In the genomic region with DNA sequence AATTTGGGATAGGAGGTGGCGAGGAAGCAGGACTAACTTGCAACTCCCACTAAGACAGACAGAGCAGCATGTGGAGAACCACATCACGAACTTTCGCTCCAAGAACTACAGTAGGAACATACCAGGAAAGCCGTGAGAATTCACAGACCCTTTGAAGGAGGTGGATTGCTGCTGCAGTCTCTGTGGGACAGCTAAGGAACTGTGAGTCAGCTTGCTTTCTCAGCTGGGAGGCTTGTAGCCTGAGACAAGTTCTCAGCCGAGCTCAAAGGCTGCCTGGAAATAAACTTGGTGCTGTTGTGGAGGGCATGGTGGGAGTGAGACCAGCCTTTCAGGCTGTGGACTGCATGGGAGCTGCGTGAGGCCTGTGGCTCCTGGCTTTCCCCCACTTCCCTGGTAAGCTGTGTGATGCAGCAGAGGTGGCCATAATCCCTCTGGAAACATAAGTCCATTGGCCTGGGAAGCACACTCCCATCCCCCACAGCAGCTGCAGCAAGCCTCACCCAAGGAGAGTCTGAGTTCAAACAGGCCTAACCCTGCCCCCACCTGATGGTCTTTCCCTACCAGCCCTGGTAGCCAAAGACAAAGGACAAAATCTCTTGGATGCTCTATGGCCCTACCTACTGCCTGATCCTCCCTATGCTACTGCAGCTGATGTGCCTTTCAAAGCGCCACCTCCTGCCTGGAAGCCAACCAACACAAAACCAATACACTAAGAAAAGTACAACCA, we compare ENCODE assay signal across 17 cellular contexts.
DNase-seq lines count a peak whose midpoint lies in the region; TF ChIP-seq lines count a peak whose summit lies in the region.
"Had no signal": no experiment of that assay in that cellular context is flagged by ENCODE, and none has a peak within 500 bp of the region (broad histone marks: within the 10 kb centered on the region; RNA-seq: fewer than 3 reads in every experiment).

No MANE protein-coding gene starts in this region.

- peak overlapping the region; percentile 91 for H3K27ac Mint-ChIP-seq in chondrocyte (ENCODE audit: unreplicated experiment)
- H3K27ac Mint-ChIP-seq: activated CD8-positive, alpha-beta memory T cell treated with anti-CD3 and anti-CD28 coated beads, Interleukin-2, amount 10 ng/mL, durations not matched to agents 7 days and 5 days; activated naive CD4-positive, alpha-beta T cell treated with anti-CD3 and anti-CD28 coated beads, Interleukin-2, amount 50 U/mL, for 72 hours; B cell; IgD-negative memory B cell had no signal

- H3K9me3 ChIP-seq in HUES64 (ENCODE audit: insufficient read depth, low read depth, low read length), result peaks cover 6% of the 10 kb centered on the region; the same call in 1 of the 2 replicates

- H4K5ac ChIP-seq in mesendoderm (ENCODE audit: low read length), result peak overlapping the region; percentile 99

- no peak overlapping the region for H2BK15ac ChIP-seq in mesendoderm (replicated peaks; ENCODE audit: low read depth)

- H3K18ac ChIP-seq in mesendoderm (ENCODE audit: low read length), result peak overlapping the region; percentile 20

- no peak overlapping the region for H3K9ac ChIP-seq in HUES64 (ENCODE audit: low read depth, low read length)
- H3K9ac ChIP-seq in mesendoderm (ENCODE audit: low read length), result peak overlapping the region; percentile 27

- peaks cover 19% of the 10 kb centered on the region for H3K4me1 Mint-ChIP-seq in chondrocyte (ENCODE audit: low read depth)
- H3K4me1 Mint-ChIP-seq: activated CD8-positive, alpha-beta memory T cell treated with anti-CD3 and anti-CD28 coated beads, Interleukin-2, amount 10 ng/mL, durations not matched to agents 7 days and 5 days; B cell had no signal

- H3K4ac ChIP-seq in mesendoderm (ENCODE audit: low read depth, low read length), result no peak overlapping the region

- H2BK120ac ChIP-seq in mesendoderm (ENCODE audit: low read depth, low read length), result no peak overlapping the region

- DNase-seq in AG09309 (ENCODE audit: low read depth) (peak; percentile 49), chondrocyte (ENCODE audit: low spot score) (no peak), mesendoderm (peak; percentile 83), D341Med (ENCODE audit: low spot score) (no peak)
- DNase-seq in activated CD4-positive, alpha-beta T cell treated with anti-CD3 and anti-CD28 coated beads for 4 hours, result no peak
- no peak for DNase-seq in activated T-cell treated with anti-CD3 and anti-CD28 coated beads, Interleukin-2, amount 50 U/mL, for 1 hour
- no peak for DNase-seq in stimulated activated CD4-positive, alpha-beta T cell treated with anti-CD3 and anti-CD28 coated beads, Interleukin-4, amount 100 ng/mL, for 1 hour
- DNase-seq: activated CD8-positive, alpha-beta memory T cell treated with anti-CD3 and anti-CD28 coated beads, Interleukin-2, amount 10 ng/mL, durations not matched to agents 7 days and 5 days; NCI-H146; NCI-H510A; stimulated activated CD4-positive, alpha-beta T cell treated with anti-CD3 and anti-CD28 coated beads, Interleukin-2, amount 100 ng/mL, for 48 hours; stimulated activated naive CD4-positive, alpha-beta T cell had no signal

- H2BK5ac ChIP-seq in mesendoderm (ENCODE audit: low read length), result peak overlapping the region; percentile 73

- H3K27me3 ChIP-seq in HUES64 (ENCODE audit: insufficient read depth, low read length) (no peaks in the 10 kb centered on the region), mesendoderm (ENCODE audit: insufficient read depth, low read length, poor library complexity) (no peaks in the 10 kb centered on the region)

- peaks cover 6% of the 10 kb centered on the region for H3K36me3 Mint-ChIP-seq in chondrocyte (ENCODE audit: low read depth)
- H3K36me3 Mint-ChIP-seq: IgD-negative memory B cell had no signal

- H3K4me1 ChIP-seq in HUES64 (ENCODE audit: insufficient read depth, low read length) (peaks cover 5% of the 10 kb centered on the region; the same call in 1 of the 2 replicates), mesendoderm (ENCODE audit: control insufficient read depth, low read depth, low read length) (peaks cover 3% of the 10 kb centered on the region)

- H3K27ac ChIP-seq in HUES64 (ENCODE audit: low read depth, low read length) (peak overlapping the region; percentile 34; the same call in 1 of the 2 replicates), mesendoderm (ENCODE audit: low read depth, low read length) (peak overlapping the region; percentile 67)
- H3K27ac ChIP-seq: RWPE1 had no signal

- no peak overlapping the region for H3K23ac ChIP-seq in mesendoderm (ENCODE audit: low read length)

- no peak for TF ChIP-seq CTCF in AG09309 (IDR thresholded peaks at IDR 0.05; ENCODE audit: control insufficient read depth, insufficient read depth, low read depth, low read length, missing control alignments)
- TF ChIP-seq CTCF in chondrocyte (IDR thresholded peaks at IDR 0.05), result no peak

- H3K79me1 ChIP-seq in mesendoderm (ENCODE audit: low read length), result no peaks in the 10 kb centered on the region

- no peaks in the 10 kb centered on the region for H3K36me3 ChIP-seq in HUES64 (ENCODE audit: insufficient read depth, low read length)
- no peaks in the 10 kb centered on the region for H3K36me3 ChIP-seq in mesendoderm (ENCODE audit: control insufficient read depth, insufficient read depth, low read length)

- H4K8ac ChIP-seq in mesendoderm (ENCODE audit: low read depth, low read length), result no peak overlapping the region

- no peak overlapping the region for H3K4me3 Mint-ChIP-seq in chondrocyte (ENCODE audit: unreplicated experiment)
- H3K4me3 Mint-ChIP-seq: activated CD8-positive, alpha-beta memory T cell treated with anti-CD3 and anti-CD28 coated beads, Interleukin-2, amount 10 ng/mL, durations not matched to agents 7 days and 5 days; B cell; IgD-negative memory B cell had no signal

- H3K27me3 Mint-ChIP-seq in chondrocyte (ENCODE audit: low read depth), result no peaks in the 10 kb centered on the region
- H3K27me3 Mint-ChIP-seq: activated CD8-positive, alpha-beta memory T cell treated with anti-CD3 and anti-CD28 coated beads, Interleukin-2, amount 10 ng/mL, durations not matched to agents 7 days and 5 days had no signal

- H3K79me2 ChIP-seq in mesendoderm (ENCODE audit: control insufficient read depth, insufficient read depth, low read length), result no peaks in the 10 kb centered on the region

- peaks cover 29% of the 10 kb centered on the region for H3K9me3 Mint-ChIP-seq in chondrocyte (ENCODE audit: low read depth)

- H3K4me3 ChIP-seq in AG09309 (ENCODE audit: control insufficient read depth, low read depth, low read length) (peak overlapping the region; percentile 9), HUES64 (ENCODE audit: low read length) (no peak overlapping the region), mesendoderm (ENCODE audit: low read length) (no peak overlapping the region)

- no peak overlapping the region for H2AK5ac ChIP-seq in mesendoderm (ENCODE audit: low read length)

- no peak overlapping the region for H3K4me2 ChIP-seq in mesendoderm (ENCODE audit: low read length)

- H3K56ac ChIP-seq in mesendoderm (ENCODE audit: low read length), result peak overlapping the region; percentile 89

- 74% methylated on average over 7 of the region's 7 CpGs for WGBS in HUES64
- WGBS in mesendoderm (ENCODE audit: extremely low coverage, insufficient coverage, low lambda C conversion rate), result no CpG with 5 or more reads among the region's 7 CpGs

Comparison
In these comparisons a context has a peak if more than half of its experiments do, and no peak if none do; other contexts are left out.
1. DNase-seq: peak in AG09309 (single experiment) and mesendoderm (single experiment); none in chondrocyte (single experiment), activated CD4-positive, alpha-beta T cell treated with anti-CD3 and anti-CD28 coated beads for 4 hours (0 of 2), D341Med (single experiment), activated T-cell treated with anti-CD3 and anti-CD28 coated beads, Interleukin-2, amount 50 U/mL, for 1 hour (single experiment) and stimulated activated CD4-positive, alpha-beta T cell treated with anti-CD3 and anti-CD28 coated beads, Interleukin-4, amount 100 ng/mL, for 1 hour (single experiment).